ENCODE assay signal across 9 cellular contexts in genomic region chr4:48343035-48343434, GRCh38. TPM values are rescaled to one million over a fixed set of nuclear protein-coding genes. Genes with fewer than 3 reads are reported as not detected.
DNase-seq lines count a peak whose midpoint lies in the region; ATAC-seq and TF ChIP-seq lines count a peak whose summit lies in the region.
"Had no signal": no experiment of that assay in that cellular context is flagged by ENCODE, and none has a peak within 500 bp of the region (broad histone marks: within the 10 kb centered on the region; RNA-seq: fewer than 3 reads in every experiment).

No MANE protein-coding gene starts in this region.

- no peaks in the 10 kb centered on the region for H3K36me3 ChIP-seq in mesenchymal stem cell (ENCODE audit: control insufficient read depth in 1 of 2, insufficient read depth in 2 of 2, low read depth in 1 of 2, low read length in 2 of 2)

- H3K27ac ChIP-seq in mesenchymal stem cell (ENCODE audit: low read length, poor library complexity, severe bottlenecking), result no peak overlapping the region

- H3K9ac ChIP-seq in mesenchymal stem cell (ENCODE audit: low read length), result peak overlapping the region; percentile 91

- H3K4me2 ChIP-seq in mesenchymal stem cell (ENCODE audit: low read length, poor library complexity, severe bottlenecking), result peak overlapping the region; percentile 68

- no peak for ATAC-seq in GM19324 (IDR thresholded peaks at IDR 0.05; ENCODE audit: low FRiP score, unreplicated experiment)

- DNase-seq in stimulated activated CD4-positive, alpha-beta T cell treated with anti-CD3 and anti-CD28 coated beads, Interleukin-15, amount 100 ng/mL, for 24 hours, result peak; percentile 12
- DNase-seq in stimulated activated CD4-positive, alpha-beta T cell treated with anti-CD3 and anti-CD28 coated beads, Interleukin-4, amount 100 ng/mL, for 1 hour, result no peak
- DNase-seq in astrocyte of the spinal cord (ENCODE audit: low read depth, low spot score) (no peak), mesenchymal stem cell (no peak), NCI-H2196 treated with DMSO at 0.1 percent for 48 hours (lab: John Stamatoyannopoulos, UW; ENCODE audit: unreplicated experiment) (no peak), retina (no peak), NOMO-1 (lab: John Stamatoyannopoulos, UW; ENCODE audit: unreplicated experiment in 2 of 2) (no peak)
- DNase-seq: NCI-H1694 treated with DMSO at 0.1 percent for 48 hours had no signal

- H3K14ac ChIP-seq in mesenchymal stem cell (ENCODE audit: low read length in 2 of 2), result no peak overlapping the region

- no peak overlapping the region for H2AFZ ChIP-seq in mesenchymal stem cell (ENCODE audit: low read depth, low read length)

- H3K9me3 ChIP-seq in mesenchymal stem cell (ENCODE audit: control insufficient read depth, low read length), result no peaks in the 10 kb centered on the region

- H3K27me3 ChIP-seq in mesenchymal stem cell (ENCODE audit: control insufficient read depth in 1 of 2, insufficient read depth in 1 of 2, low read length in 2 of 2), result no peaks in the 10 kb centered on the region

- no peak overlapping the region for H4K8ac ChIP-seq in mesenchymal stem cell (ENCODE audit: low read length)

- no peak for TF ChIP-seq CTCF in astrocyte of the spinal cord (IDR thresholded peaks at IDR 0.05; ENCODE audit: low read depth, low read length)

- no peak overlapping the region for H2BK12ac ChIP-seq in mesenchymal stem cell (ENCODE audit: low read length in 2 of 2)

- no peak overlapping the region for H2BK120ac ChIP-seq in mesenchymal stem cell (ENCODE audit: low read depth, low read length)

- peaks cover 3% of the 10 kb centered on the region for H3K4me1 ChIP-seq in mesenchymal stem cell (ENCODE audit: control insufficient read depth, insufficient read depth, low read depth, low read length)

- no peak overlapping the region for H2BK5ac ChIP-seq in mesenchymal stem cell (ENCODE audit: low read depth, low read length, poor library complexity, severe bottlenecking)

- 93% methylated on average over 2 of the region's 3 CpGs for WGBS in mesenchymal stem cell

- H3K23ac ChIP-seq in mesenchymal stem cell (ENCODE audit: low read length in 2 of 2), result no peak overlapping the region

- in situ Hi-C loops in astrocyte of the spinal cord (cut with HindIII; ENCODE audit: low sequenced_read_pairs), result no loop called here

- H2AK5ac ChIP-seq in mesenchymal stem cell (ENCODE audit: low read length, severe bottlenecking), result no peak overlapping the region

- no peak overlapping the region for H4K91ac ChIP-seq in mesenchymal stem cell (ENCODE audit: low read length)

- no peak overlapping the region for H2BK15ac ChIP-seq in mesenchymal stem cell (ENCODE audit: low read depth, poor library complexity, severe bottlenecking)

- no peak overlapping the region for H3K4ac ChIP-seq in mesenchymal stem cell (ENCODE audit: low read depth in 1 of 2, low read length in 2 of 2)

- H3K79me1 ChIP-seq in mesenchymal stem cell (replicated peaks; ENCODE audit: low read length, poor library complexity, severe bottlenecking), result peaks cover 7% of the 10 kb centered on the region

- H3K4me3 ChIP-seq in astrocyte of the spinal cord (ENCODE audit: low read depth, low read length), result peak overlapping the region; percentile 94
- H3K4me3 ChIP-seq in mesenchymal stem cell (ENCODE audit: insufficient read depth in 1 of 2, low read depth in 1 of 2, low read length in 2 of 2), result peak overlapping the region in 1 of 2 experiments; percentile 86

- H3K18ac ChIP-seq in mesenchymal stem cell (ENCODE audit: low read depth in 1 of 2, low read length in 2 of 2), result no peak overlapping the region

RNA-seq across cellular contexts. Expression of gene SLAIN2, which starts 1.7 kb away (rescaled TPM):
- 121 TPM for polyA plus RNA-seq in mesenchymal stem cell (2013, experiment 1 of 2)
- polyA plus RNA-seq in mesenchymal stem cell (2013, experiment 2 of 2), result 120 TPM
